1 cellular context compared by ENCODE assay signal in the genomic region with DNA sequence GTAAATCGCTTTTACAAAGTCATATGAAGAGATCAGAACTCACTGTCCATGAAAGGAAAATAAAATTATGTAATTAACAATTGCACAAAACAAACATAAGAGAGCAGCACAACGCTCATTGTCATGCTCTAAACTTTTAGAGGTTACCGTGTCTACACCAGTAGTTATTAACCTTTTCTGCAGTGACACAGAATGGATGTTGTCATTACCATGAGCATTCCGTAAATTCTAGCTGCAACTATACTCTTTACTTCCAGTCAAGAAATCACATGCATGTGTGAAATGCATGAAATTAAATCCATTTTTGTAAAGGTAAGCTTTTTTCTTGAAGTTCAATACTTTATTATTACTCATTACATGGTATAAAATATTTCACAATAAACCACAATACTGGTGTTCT.
TF ChIP-seq lines count a peak whose summit lies in the region.

No MANE protein-coding gene starts in this region.

TF ChIP-seq in K562, 482 proteins besides CTCF, POLR2A, EP300 and RAD21:
- TF ChIP-seq, protein P1, sequence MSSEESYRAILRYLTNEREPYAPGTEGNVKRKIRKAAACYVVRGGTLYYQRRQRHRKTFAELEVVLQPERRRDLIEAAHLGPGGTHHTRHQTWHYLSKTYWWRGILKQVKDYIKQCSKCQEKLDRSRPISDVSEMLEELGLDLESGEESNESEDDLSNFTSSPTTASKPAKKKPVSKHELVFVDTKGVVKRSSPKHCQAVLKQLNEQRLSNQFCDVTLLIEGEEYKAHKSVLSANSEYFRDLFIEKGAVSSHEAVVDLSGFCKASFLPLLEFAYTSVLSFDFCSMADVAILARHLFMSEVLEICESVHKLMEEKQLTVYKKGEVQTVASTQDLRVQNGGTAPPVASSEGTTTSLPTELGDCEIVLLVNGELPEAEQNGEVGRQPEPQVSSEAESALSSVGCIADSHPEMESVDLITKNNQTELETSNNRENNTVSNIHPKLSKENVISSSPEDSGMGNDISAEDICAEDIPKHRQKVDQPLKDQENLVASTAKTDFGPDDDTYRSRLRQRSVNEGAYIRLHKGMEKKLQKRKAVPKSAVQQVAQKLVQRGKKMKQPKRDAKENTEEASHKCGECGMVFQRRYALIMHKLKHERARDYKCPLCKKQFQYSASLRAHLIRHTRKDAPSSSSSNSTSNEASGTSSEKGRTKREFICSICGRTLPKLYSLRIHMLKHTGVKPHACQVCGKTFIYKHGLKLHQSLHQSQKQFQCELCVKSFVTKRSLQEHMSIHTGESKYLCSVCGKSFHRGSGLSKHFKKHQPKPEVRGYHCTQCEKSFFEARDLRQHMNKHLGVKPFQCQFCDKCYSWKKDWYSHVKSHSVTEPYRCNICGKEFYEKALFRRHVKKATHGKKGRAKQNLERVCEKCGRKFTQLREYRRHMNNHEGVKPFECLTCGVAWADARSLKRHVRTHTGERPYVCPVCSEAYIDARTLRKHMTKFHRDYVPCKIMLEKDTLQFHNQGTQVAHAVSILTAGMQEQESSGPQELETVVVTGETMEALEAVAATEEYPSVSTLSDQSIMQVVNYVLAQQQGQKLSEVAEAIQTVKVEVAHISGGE (CRISPR knock-in tag; IDR thresholded peaks at IDR 0.05) = peak in 1 of 3 experiments; percentile 29; a peak in 1 of 6 replicates
- TF ChIP-seq CEBPB (tag; IDR thresholded peaks at IDR 0.05) = peak; percentile 41; the same call in 1 of the 2 replicates
- TF ChIP-seq, protein P2, sequence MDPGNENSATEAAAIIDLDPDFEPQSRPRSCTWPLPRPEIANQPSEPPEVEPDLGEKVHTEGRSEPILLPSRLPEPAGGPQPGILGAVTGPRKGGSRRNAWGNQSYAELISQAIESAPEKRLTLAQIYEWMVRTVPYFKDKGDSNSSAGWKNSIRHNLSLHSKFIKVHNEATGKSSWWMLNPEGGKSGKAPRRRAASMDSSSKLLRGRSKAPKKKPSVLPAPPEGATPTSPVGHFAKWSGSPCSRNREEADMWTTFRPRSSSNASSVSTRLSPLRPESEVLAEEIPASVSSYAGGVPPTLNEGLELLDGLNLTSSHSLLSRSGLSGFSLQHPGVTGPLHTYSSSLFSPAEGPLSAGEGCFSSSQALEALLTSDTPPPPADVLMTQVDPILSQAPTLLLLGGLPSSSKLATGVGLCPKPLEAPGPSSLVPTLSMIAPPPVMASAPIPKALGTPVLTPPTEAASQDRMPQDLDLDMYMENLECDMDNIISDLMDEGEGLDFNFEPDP (CRISPR knock-in tag; IDR thresholded peaks at IDR 0.05) = no peak
